ENCODE assay signal across 24 cellular contexts in genomic region chr14:78987006-78987405, GRCh38.
"Had no signal": no experiment of that assay in that cellular context is flagged by ENCODE, and none has a peak within 500 bp of the region (broad histone marks: within the 10 kb centered on the region; RNA-seq: fewer than 3 reads in every experiment).

No MANE protein-coding gene starts in this region.

- H3K27ac Mint-ChIP-seq: activated CD4-positive, alpha-beta memory T cell treated with anti-CD3 and anti-CD28 coated beads, Interleukin-2, amount 10 ng/mL, durations not matched to agents 7 days and 5 days; activated CD4-positive, alpha-beta T cell treated with anti-CD3 and anti-CD28 coated beads, Interleukin-2, amount 10 ng/mL, durations not matched to agents 7 days and 5 days; activated naive CD4-positive, alpha-beta T cell treated with anti-CD3 and anti-CD28 coated beads, Interleukin-2, amount 10 ng/mL, durations not matched to agents 7 days and 5 days; activated naive CD8-positive, alpha-beta T cell treated with anti-CD3 and anti-CD28 coated beads, Interleukin-2, amount 10 ng/mL, durations not matched to agents 7 days and 5 days; activated T-cell treated with anti-CD3 and anti-CD28 coated beads, Interleukin-2, amount 50 U/mL, for 24 hours; activated T-cell treated with anti-CD3 and anti-CD28 coated beads, Interleukin-2, amount 50 U/mL, for 72 hours; endodermal cell had no signal

- H3K4me3 Mint-ChIP-seq: activated CD4-positive, alpha-beta memory T cell treated with anti-CD3 and anti-CD28 coated beads, Interleukin-2, amount 10 ng/mL, durations not matched to agents 7 days and 5 days; activated CD4-positive, alpha-beta T cell treated with anti-CD3 and anti-CD28 coated beads, Interleukin-2, amount 10 ng/mL, durations not matched to agents 7 days and 5 days; activated naive CD4-positive, alpha-beta T cell treated with anti-CD3 and anti-CD28 coated beads, Interleukin-2, amount 10 ng/mL, durations not matched to agents 7 days and 5 days; activated naive CD8-positive, alpha-beta T cell treated with anti-CD3 and anti-CD28 coated beads, Interleukin-2, amount 10 ng/mL, durations not matched to agents 7 days and 5 days; activated T-cell treated with anti-CD3 and anti-CD28 coated beads, Interleukin-2, amount 50 U/mL, for 24 hours; activated T-cell treated with anti-CD3 and anti-CD28 coated beads, Interleukin-2, amount 50 U/mL, for 72 hours; endodermal cell had no signal

- DNase-seq: activated CD4-positive, alpha-beta memory T cell treated with anti-CD3 and anti-CD28 coated beads, Interleukin-2, amount 10 ng/mL, durations not matched to agents 7 days and 5 days; activated CD4-positive, alpha-beta T cell treated with anti-CD3 and anti-CD28 coated beads for 1 hour; activated CD4-positive, alpha-beta T cell treated with anti-CD3 and anti-CD28 coated beads for 4 hours; activated CD4-positive, alpha-beta T cell treated with anti-CD3 and anti-CD28 coated beads, Interleukin-2, amount 10 ng/mL, durations not matched to agents 7 days and 5 days; activated CD4-positive, alpha-beta T cell treated with anti-CD3 and anti-CD28 coated beads, Interleukin-2, amount 50 U/mL, for 4 hours; activated CD8-positive, alpha-beta memory T cell treated with anti-CD3 and anti-CD28 coated beads, Interleukin-2, amount 50 U/mL, for 48 hours; activated gamma-delta T cell; activated naive CD4-positive, alpha-beta T cell; activated naive CD4-positive, alpha-beta T cell treated with anti-CD3 and anti-CD28 coated beads, Interleukin-2, amount 10 ng/mL, durations not matched to agents 7 days and 5 days; activated naive CD8-positive, alpha-beta T cell treated with anti-CD3 and anti-CD28 coated beads, Interleukin-2, amount 10 ng/mL, durations not matched to agents 7 days and 5 days; activated T-cell treated with anti-CD3 and anti-CD28 coated beads for 4 hours; activated T-cell treated with anti-CD3 and anti-CD28 coated beads, Interleukin-2, amount 50 U/mL, for 24 hours; activated T-cell treated with anti-CD3 and anti-CD28 coated beads, Interleukin-2, amount 50 U/mL, for 72 hours; body of pancreas; caudate nucleus; cortex of kidney; effector memory CD4-positive, alpha-beta T cell; endodermal cell; foreskin fibroblast; head of caudate nucleus; T-helper 2 cell had no signal

- H3K27me3 ChIP-seq: ascending aorta, body of pancreas had no signal

- ATAC-seq: activated naive CD4-positive, alpha-beta T cell treated with anti-CD3 and anti-CD28 coated beads, Interleukin-2, amount 50 U/mL, for 72 hours; activated T-cell treated with anti-CD3 and anti-CD28 coated beads, Interleukin-2, amount 50 U/mL, for 72 hours; body of pancreas; esophagus mucosa had no signal

- H3K27me3 Mint-ChIP-seq: activated CD4-positive, alpha-beta memory T cell treated with anti-CD3 and anti-CD28 coated beads, Interleukin-2, amount 10 ng/mL, durations not matched to agents 7 days and 5 days; activated CD4-positive, alpha-beta T cell treated with anti-CD3 and anti-CD28 coated beads, Interleukin-2, amount 10 ng/mL, durations not matched to agents 7 days and 5 days; activated naive CD4-positive, alpha-beta T cell treated with anti-CD3 and anti-CD28 coated beads, Interleukin-2, amount 10 ng/mL, durations not matched to agents 7 days and 5 days; activated naive CD8-positive, alpha-beta T cell treated with anti-CD3 and anti-CD28 coated beads, Interleukin-2, amount 10 ng/mL, durations not matched to agents 7 days and 5 days had no signal

- H3K4me1 Mint-ChIP-seq: activated CD4-positive, alpha-beta memory T cell treated with anti-CD3 and anti-CD28 coated beads, Interleukin-2, amount 10 ng/mL, durations not matched to agents 7 days and 5 days; activated CD4-positive, alpha-beta T cell treated with anti-CD3 and anti-CD28 coated beads, Interleukin-2, amount 10 ng/mL, durations not matched to agents 7 days and 5 days; activated naive CD4-positive, alpha-beta T cell treated with anti-CD3 and anti-CD28 coated beads, Interleukin-2, amount 10 ng/mL, durations not matched to agents 7 days and 5 days; activated naive CD8-positive, alpha-beta T cell treated with anti-CD3 and anti-CD28 coated beads, Interleukin-2, amount 10 ng/mL, durations not matched to agents 7 days and 5 days had no signal

- H3K4me3 ChIP-seq: ascending aorta, body of pancreas had no signal

- H3K9me3 ChIP-seq: ascending aorta, body of pancreas had no signal

- H3K4me1 ChIP-seq: ascending aorta, body of pancreas had no signal

- H3K36me3 ChIP-seq: ascending aorta had no signal

- H3K9me3 Mint-ChIP-seq: activated CD4-positive, alpha-beta memory T cell treated with anti-CD3 and anti-CD28 coated beads, Interleukin-2, amount 10 ng/mL, durations not matched to agents 7 days and 5 days; activated CD4-positive, alpha-beta T cell treated with anti-CD3 and anti-CD28 coated beads, Interleukin-2, amount 10 ng/mL, durations not matched to agents 7 days and 5 days; activated naive CD4-positive, alpha-beta T cell treated with anti-CD3 and anti-CD28 coated beads, Interleukin-2, amount 10 ng/mL, durations not matched to agents 7 days and 5 days; activated naive CD8-positive, alpha-beta T cell treated with anti-CD3 and anti-CD28 coated beads, Interleukin-2, amount 10 ng/mL, durations not matched to agents 7 days and 5 days; activated T-cell treated with anti-CD3 and anti-CD28 coated beads, Interleukin-2, amount 50 U/mL, for 24 hours; activated T-cell treated with anti-CD3 and anti-CD28 coated beads, Interleukin-2, amount 50 U/mL, for 72 hours; endodermal cell had no signal

- H3K36me3 Mint-ChIP-seq: activated naive CD4-positive, alpha-beta T cell treated with anti-CD3 and anti-CD28 coated beads, Interleukin-2, amount 10 ng/mL, durations not matched to agents 7 days and 5 days; activated naive CD4-positive, alpha-beta T cell treated with anti-CD3 and anti-CD28 coated beads, Interleukin-2, amount 50 U/mL, for 72 hours; activated naive CD8-positive, alpha-beta T cell treated with anti-CD3 and anti-CD28 coated beads, Interleukin-2, amount 10 ng/mL, durations not matched to agents 7 days and 5 days had no signal

- H3K27ac ChIP-seq: ascending aorta, body of pancreas had no signal
